Comparison of ENCODE assay signal across 6 cellular contexts in genomic region chr2:74548285-74548918, GRCh38. TPM values are rescaled to one million over a fixed set of nuclear protein-coding genes. Genes with fewer than 3 reads are reported as not detected.
DNase-seq lines count a peak whose midpoint lies in the region; ATAC-seq and TF ChIP-seq lines count a peak whose summit lies in the region.

No MANE protein-coding gene starts in this region.

- intact Hi-C loops in right cardiac atrium (cut with DNase I), result no loop called here

- no peaks in the 10 kb centered on the region for H3K9me3 ChIP-seq in right cardiac atrium (ENCODE audit: control insufficient read depth, low read length)

- no peak for TF ChIP-seq CTCF in BJ (IDR thresholded peaks at IDR 0.05; ENCODE audit: insufficient read depth, low read depth, low read length)

- POLR2A ChIA-PET in BJ (lab: Charles Lee), result no interaction called here

- peak; percentile 13 to 20 for ATAC-seq in right cardiac atrium
- ATAC-seq in GM19324 (IDR thresholded peaks at IDR 0.05; ENCODE audit: low FRiP score, unreplicated experiment), result no peak
- ATAC-seq in HG02840 (IDR thresholded peaks at IDR 0.05; ENCODE audit: low FRiP score, unreplicated experiment), result no peak

- H3K4me3 ChIP-seq in BJ (ENCODE audit: low read depth, low read length) (peak overlapping the region; percentile 42), right cardiac atrium (ENCODE audit: low read length) (peak overlapping the region; percentile 50)

- peak overlapping the region; percentile 73 for H3K27ac ChIP-seq in right cardiac atrium (ENCODE audit: low read length)

- no peak for DNase-seq in BJ (ENCODE audit: low read depth)
- DNase-seq in NCI-H748 treated with DMSO at 0.1 percent for 48 hours (lab: John Stamatoyannopoulos, UW), result peak; percentile 41
- DNase-seq in right cardiac atrium, result no peak
- no peak for DNase-seq in glomerular visceral epithelial cell (ENCODE audit: extremely low spot score)

- no peaks in the 10 kb centered on the region for H3K4me1 ChIP-seq in right cardiac atrium (ENCODE audit: control insufficient read depth, insufficient read depth, low read length)

- no peaks in the 10 kb centered on the region for H3K36me3 ChIP-seq in BJ (ENCODE audit: control insufficient read depth, insufficient read depth, low read length)

- H3K27me3 ChIP-seq in BJ (ENCODE audit: control insufficient read depth, insufficient read depth, low read length) (no peaks in the 10 kb centered on the region), right cardiac atrium (ENCODE audit: control insufficient read depth, insufficient read depth) (no peaks in the 10 kb centered on the region)

- WGBS in right cardiac atrium, result 12% methylated on average over 28 of the region's 28 CpGs

- CTCF ChIA-PET in BJ (lab: Yijun Ruan, JAX), result interaction anchor here (1.5 kb wide), 1 partner anchor 15 kb away, joined by 4 read pairs; no protein-coding TSS in a partner anchor

RNA-seq across cellular contexts. Expression of gene LOXL3, which starts 5.3 kb away (rescaled TPM):
- 95.8 and 130 TPM in 2 replicates for polyA plus RNA-seq in BJ (2011; rRNA removed)
- polyA minus RNA-seq in BJ (2011; rRNA and poly(A)+ RNA removed), result 70.1 and 140 TPM in 2 replicates
- 1 to 10 TPM; 4.3 to 8.3 (median 6.7) TPM for total RNA-seq in right cardiac atrium
- 2.4 TPM for polyA plus RNA-seq in right cardiac atrium

RNA-seq across cellular contexts. Expression of gene DOK1, which starts 6.1 kb away (rescaled TPM):
- 19.8 and 28.7 TPM in 2 replicates for polyA plus RNA-seq in BJ (2011; rRNA removed)
- polyA minus RNA-seq in BJ (2011; rRNA and poly(A)+ RNA removed), result 18.5 and 29.9 TPM in 2 replicates
- 1 to 10 TPM; 7.1 to 8.6 (median 7.5) TPM for total RNA-seq in right cardiac atrium
- 3.7 TPM for polyA plus RNA-seq in right cardiac atrium

RNA-seq across cellular contexts. Expression of gene HTRA2, which starts 18.7 kb away (rescaled TPM):
- polyA plus RNA-seq in BJ (2011; rRNA removed), result 26.0 and 36.1 TPM in 2 replicates
- 19.0 and 32.7 TPM in 2 replicates for polyA minus RNA-seq in BJ (2011; rRNA and poly(A)+ RNA removed)
- total RNA-seq in right cardiac atrium, result 10 to 100 TPM; 26.3 to 31.2 (median 28.9) TPM
- 27.8 TPM for polyA plus RNA-seq in right cardiac atrium

RNA-seq across cellular contexts. Expression of gene AUP1, which starts 18.9 kb away (rescaled TPM):
- polyA plus RNA-seq in BJ (2011; rRNA removed) (79.5 and 104 TPM in 2 replicates), right cardiac atrium (75.3 TPM)
- polyA minus RNA-seq in BJ (2011; rRNA and poly(A)+ RNA removed), result 57.6 and 71.8 TPM in 2 replicates
- 10 to 100 TPM; 52.3 to 69.6 (median 63.3) TPM for total RNA-seq in right cardiac atrium

RNA-seq across cellular contexts. Expression of gene DQX1, which starts 22.4 kb away (rescaled TPM):
- polyA plus RNA-seq in BJ (2011; rRNA removed), result 0.12 TPM in 1 of 2 replicates, not detected in the other
- not detected in 2 replicates for polyA minus RNA-seq in BJ (2011; rRNA and poly(A)+ RNA removed)
- not detected for total RNA-seq in right cardiac atrium
- not detected for polyA plus RNA-seq in right cardiac atrium

Comparison
In these comparisons a context has a peak if more than half of its experiments do, and no peak if none do; other contexts are left out.
1. ATAC-seq: peak in right cardiac atrium (2 of 2); none in GM19324 (single experiment) and HG02840 (single experiment).
2. RNA of gene LOXL3, which starts 5.3 kb away (polyA plus RNA-seq): 95.8 to 130 TPM in BJ; 2.4 TPM in right cardiac atrium (single experiment); every median in the first group is over 10 times any median in the second.